In the genomic region with DNA sequence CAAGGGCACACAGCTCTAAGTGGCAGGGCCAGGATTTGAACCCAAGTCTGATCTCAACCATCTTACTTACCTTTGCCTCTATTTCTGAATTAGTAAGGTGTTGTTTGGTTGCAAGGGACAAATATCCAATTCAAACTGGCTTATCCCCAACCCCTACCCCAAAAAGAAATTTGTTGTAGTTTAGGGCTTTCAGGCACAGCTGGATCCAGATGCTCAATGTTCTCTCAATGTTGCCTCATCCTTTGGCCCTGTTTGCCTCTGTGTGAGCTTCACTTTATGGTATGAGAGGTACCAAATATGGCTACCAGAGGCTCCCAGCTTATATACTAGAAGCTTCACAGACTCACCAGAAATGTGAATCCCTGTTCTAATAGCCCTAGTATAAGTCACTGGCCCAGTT, we compare ENCODE assay signal across 1 cellular context.
TF ChIP-seq lines count a peak whose summit lies in the region.

No MANE protein-coding gene starts in this region.

TF ChIP-seq in GM23338, 12 proteins besides CTCF, POLR2A, EP300 and RAD21 (continued from another document):
- TF ChIP-seq, protein P1, sequence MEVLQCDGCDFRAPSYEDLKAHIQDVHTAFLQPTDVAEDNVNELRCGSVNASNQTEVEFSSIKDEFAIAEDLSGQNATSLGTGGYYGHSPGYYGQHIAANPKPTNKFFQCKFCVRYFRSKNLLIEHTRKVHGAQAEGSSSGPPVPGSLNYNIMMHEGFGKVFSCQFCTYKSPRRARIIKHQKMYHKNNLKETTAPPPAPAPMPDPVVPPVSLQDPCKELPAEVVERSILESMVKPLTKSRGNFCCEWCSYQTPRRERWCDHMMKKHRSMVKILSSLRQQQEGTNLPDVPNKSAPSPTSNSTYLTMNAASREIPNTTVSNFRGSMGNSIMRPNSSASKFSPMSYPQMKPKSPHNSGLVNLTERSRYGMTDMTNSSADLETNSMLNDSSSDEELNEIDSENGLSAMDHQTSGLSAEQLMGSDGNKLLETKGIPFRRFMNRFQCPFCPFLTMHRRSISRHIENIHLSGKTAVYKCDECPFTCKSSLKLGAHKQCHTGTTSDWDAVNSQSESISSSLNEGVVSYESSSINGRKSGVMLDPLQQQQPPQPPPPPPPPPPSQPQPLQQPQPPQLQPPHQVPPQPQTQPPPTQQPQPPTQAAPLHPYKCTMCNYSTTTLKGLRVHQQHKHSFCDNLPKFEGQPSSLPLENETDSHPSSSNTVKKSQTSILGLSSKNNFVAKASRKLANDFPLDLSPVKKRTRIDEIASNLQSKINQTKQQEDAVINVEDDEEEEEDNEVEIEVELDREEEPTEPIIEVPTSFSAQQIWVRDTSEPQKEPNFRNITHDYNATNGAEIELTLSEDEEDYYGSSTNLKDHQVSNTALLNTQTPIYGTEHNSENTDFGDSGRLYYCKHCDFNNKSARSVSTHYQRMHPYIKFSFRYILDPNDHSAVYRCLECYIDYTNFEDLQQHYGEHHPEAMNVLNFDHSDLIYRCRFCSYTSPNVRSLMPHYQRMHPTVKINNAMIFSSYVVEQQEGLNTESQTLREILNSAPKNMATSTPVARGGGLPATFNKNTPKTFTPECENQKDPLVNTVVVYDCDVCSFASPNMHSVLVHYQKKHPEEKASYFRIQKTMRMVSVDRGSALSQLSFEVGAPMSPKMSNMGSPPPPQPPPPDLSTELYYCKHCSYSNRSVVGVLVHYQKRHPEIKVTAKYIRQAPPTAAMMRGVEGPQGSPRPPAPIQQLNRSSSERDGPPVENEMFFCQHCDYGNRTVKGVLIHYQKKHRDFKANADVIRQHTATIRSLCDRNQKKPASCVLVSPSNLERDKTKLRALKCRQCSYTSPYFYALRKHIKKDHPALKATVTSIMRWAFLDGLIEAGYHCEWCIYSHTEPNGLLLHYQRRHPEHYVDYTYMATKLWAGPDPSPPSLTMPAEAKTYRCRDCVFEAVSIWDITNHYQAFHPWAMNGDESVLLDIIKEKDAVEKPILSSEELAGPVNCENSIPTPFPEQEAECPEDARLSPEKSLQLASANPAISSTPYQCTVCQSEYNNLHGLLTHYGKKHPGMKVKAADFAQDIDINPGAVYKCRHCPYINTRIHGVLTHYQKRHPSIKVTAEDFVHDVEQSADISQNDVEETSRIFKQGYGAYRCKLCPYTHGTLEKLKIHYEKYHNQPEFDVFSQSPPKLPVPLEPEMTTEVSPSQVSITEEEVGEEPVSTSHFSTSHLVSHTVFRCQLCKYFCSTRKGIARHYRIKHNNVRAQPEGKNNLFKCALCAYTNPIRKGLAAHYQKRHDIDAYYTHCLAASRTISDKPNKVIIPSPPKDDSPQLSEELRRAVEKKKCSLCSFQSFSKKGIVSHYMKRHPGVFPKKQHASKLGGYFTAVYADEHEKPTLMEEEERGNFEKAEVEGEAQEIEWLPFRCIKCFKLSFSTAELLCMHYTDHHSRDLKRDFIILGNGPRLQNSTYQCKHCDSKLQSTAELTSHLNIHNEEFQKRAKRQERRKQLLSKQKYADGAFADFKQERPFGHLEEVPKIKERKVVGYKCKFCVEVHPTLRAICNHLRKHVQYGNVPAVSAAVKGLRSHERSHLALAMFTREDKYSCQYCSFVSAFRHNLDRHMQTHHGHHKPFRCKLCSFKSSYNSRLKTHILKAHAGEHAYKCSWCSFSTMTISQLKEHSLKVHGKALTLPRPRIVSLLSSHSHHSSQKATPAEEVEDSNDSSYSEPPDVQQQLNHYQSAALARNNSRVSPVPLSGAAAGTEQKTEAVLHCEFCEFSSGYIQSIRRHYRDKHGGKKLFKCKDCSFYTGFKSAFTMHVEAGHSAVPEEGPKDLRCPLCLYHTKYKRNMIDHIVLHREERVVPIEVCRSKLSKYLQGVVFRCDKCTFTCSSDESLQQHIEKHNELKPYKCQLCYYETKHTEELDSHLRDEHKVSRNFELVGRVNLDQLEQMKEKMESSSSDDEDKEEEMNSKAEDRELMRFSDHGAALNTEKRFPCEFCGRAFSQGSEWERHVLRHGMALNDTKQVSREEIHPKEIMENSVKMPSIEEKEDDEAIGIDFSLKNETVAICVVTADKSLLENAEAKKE (CRISPR knock-in tag; IDR thresholded peaks at IDR 0.05) = no peak
- TF ChIP-seq, protein P2, sequence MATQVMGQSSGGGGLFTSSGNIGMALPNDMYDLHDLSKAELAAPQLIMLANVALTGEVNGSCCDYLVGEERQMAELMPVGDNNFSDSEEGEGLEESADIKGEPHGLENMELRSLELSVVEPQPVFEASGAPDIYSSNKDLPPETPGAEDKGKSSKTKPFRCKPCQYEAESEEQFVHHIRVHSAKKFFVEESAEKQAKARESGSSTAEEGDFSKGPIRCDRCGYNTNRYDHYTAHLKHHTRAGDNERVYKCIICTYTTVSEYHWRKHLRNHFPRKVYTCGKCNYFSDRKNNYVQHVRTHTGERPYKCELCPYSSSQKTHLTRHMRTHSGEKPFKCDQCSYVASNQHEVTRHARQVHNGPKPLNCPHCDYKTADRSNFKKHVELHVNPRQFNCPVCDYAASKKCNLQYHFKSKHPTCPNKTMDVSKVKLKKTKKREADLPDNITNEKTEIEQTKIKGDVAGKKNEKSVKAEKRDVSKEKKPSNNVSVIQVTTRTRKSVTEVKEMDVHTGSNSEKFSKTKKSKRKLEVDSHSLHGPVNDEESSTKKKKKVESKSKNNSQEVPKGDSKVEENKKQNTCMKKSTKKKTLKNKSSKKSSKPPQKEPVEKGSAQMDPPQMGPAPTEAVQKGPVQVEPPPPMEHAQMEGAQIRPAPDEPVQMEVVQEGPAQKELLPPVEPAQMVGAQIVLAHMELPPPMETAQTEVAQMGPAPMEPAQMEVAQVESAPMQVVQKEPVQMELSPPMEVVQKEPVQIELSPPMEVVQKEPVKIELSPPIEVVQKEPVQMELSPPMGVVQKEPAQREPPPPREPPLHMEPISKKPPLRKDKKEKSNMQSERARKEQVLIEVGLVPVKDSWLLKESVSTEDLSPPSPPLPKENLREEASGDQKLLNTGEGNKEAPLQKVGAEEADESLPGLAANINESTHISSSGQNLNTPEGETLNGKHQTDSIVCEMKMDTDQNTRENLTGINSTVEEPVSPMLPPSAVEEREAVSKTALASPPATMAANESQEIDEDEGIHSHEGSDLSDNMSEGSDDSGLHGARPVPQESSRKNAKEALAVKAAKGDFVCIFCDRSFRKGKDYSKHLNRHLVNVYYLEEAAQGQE (IDR thresholded peaks at IDR 0.05; ENCODE audit: unreplicated experiment) = no peak
- no peak for TF ChIP-seq CREB1 (CRISPR knock-in tag; IDR thresholded peaks at IDR 0.05; ENCODE audit: low read depth)
- no peak for TF ChIP-seq NANOG (IDR thresholded peaks at IDR 0.05; ENCODE audit: borderline replicate concordance)
- no peak for TF ChIP-seq ZNF114 (CRISPR knock-in tag; IDR thresholded peaks at IDR 0.05)
- no peak for TF ChIP-seq JUNB (IDR thresholded peaks at IDR 0.05; ENCODE audit: unreplicated experiment)
